In the genomic region with DNA sequence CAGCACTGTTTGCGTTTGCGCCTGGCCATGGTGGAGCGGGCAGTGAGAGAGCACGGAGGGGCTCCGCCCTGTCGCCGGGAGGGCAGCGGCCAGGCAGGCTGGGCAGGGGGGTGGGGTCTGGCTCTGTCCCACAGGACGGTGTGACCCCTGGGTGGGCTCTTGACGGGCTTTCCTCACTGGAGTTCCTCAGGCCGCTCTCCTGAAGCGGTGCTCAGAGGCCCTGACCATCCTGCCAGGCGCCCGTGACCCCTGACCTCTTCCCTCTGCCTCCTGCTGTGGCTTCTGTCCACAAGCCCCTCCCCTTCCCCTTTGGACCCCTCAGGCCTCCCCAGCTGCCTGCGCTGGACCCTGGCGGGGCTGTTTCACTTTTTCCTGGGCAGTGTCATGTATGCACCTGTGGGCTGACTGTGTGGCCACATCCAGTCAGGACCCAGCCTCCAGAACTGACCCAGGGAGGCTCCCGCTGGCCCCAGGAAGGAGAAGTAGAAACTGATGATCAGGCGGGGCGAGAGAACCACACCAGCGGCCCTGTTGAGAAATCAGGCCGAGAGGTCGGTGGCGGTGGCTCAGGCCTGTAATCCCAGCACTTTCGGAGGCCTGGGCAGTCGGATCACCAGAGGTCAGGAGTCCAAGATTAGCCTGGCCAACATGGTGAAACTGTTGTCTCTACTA, we compare ENCODE assay signal across 8 cellular contexts. TPM values are rescaled to one million over a fixed set of nuclear protein-coding genes. Genes with fewer than 3 reads are reported as not detected.
A peak's percentile ranks its signal among the peaks of the same experiment; 100 is the strongest.
DNase-seq lines count a peak whose midpoint lies in the region; ATAC-seq and TF ChIP-seq lines count a peak whose summit lies in the region.

No MANE protein-coding gene starts in this region.

- in situ Hi-C loops in gastrocnemius medialis (cut with MboI; ENCODE audit: low sequenced_read_pairs in 4 of 4): loop anchor here in 3 of 4 donors (5.0 to 10.0 kb wide), 3 partner anchors 131 to 301 kb away; no protein-coding TSS in a partner anchor

- H3K27ac ChIP-seq in heart left ventricle (peak overlapping the region in 11 of 12 donors; percentile 80 to 95 (median 91)), gastrocnemius medialis (peak overlapping the region; percentile 67 to 82 (median 72))

- intact Hi-C loops in heart left ventricle (cut with DNase I) (loop anchor here in 9 of 10 donors (1.0 to 10.0 kb wide), 8 partner anchors 129 to 501 kb away; partner anchors contain the start of gene ADRM1 (in 1 of the 9)), gastrocnemius medialis (cut with DNase I; ENCODE audit: low total_unique reads) (loop anchor here (5.0 to 10.0 kb wide), 2 partner anchors 304 to 501 kb away; partner anchors contain the start of gene ADRM1)

- DNase-seq in HFF-Myc (ENCODE audit: extremely low read depth, low read depth) (no peak), WTC11 (ENCODE audit: low spot score) (no peak), heart left ventricle (peak in 4 of 5 donors; percentile 57 to 83 (median 68)), gastrocnemius medialis (peak in 1 of 2 donors; percentile 73), GM20000 (ENCODE audit: low spot score) (no peak), NAMALWA (ENCODE audit: low spot score) (no peak)
- no peak for DNase-seq in stimulated activated naive CD4-positive, alpha-beta T cell (lab: John Stamatoyannopoulos, UW)

- H3K9me3 ChIP-seq in heart left ventricle (no peaks in the 10 kb centered on the region), gastrocnemius medialis (no peaks in the 10 kb centered on the region)

- H3K4me1 Mint-ChIP-seq in WTC11: peaks cover 11% of the 10 kb centered on the region

- H3K36me3 ChIP-seq in heart left ventricle: peaks cover 4 to 54% (median 35%) of the 10 kb centered on the region in 9 donors
- peaks cover 0 to 30% of the 10 kb centered on the region in 2 donors for H3K36me3 ChIP-seq in gastrocnemius medialis

- peaks cover 7% of the 10 kb centered on the region; the same call in 1 of the 2 replicates for H3K27me3 Mint-ChIP-seq in WTC11 (ENCODE audit: low read depth)

- H3K27ac Mint-ChIP-seq in WTC11: peak overlapping the region; percentile 53; the same call in 1 of the 2 replicates

- peak overlapping the region; percentile 71 for H3K4me3 Mint-ChIP-seq in WTC11

- no peaks in the 10 kb centered on the region for H3K9me3 Mint-ChIP-seq in WTC11

- no peak; the same call in 1 of the 2 replicates for ATAC-seq in WTC11
- peak in 1 of 4 donors; percentile 7 for ATAC-seq in heart left ventricle
- ATAC-seq in gastrocnemius medialis: peak in 1 of 2 donors; percentile 35
- no peak for ATAC-seq in GM21360 (IDR thresholded peaks at IDR 0.05; ENCODE audit: unreplicated experiment)

- TF ChIP-seq POLR2A in heart left ventricle (IDR thresholded peaks at IDR 0.05) (no peak), gastrocnemius medialis (IDR thresholded peaks at IDR 0.05) (peak in 1 of 2 donors; percentile 37)

- H3K4me3 ChIP-seq in HFF-Myc (replicated peaks; ENCODE audit: low read depth, low read length) (peak overlapping the region; percentile 75), heart left ventricle (peak overlapping the region; percentile 75 to 100 (median 96)), gastrocnemius medialis (peak overlapping the region; percentile 63 to 94 (median 76))

- H3K4me1 ChIP-seq in heart left ventricle (peaks cover 0 to 64% (median 40%) of the 10 kb centered on the region in 12 donors), gastrocnemius medialis (peaks cover 28 to 52% of the 10 kb centered on the region in 2 donors)

- 33 to 46% (median 38%) methylated on average over 13 to 25 of the region's 25 CpGs for WGBS in heart left ventricle, 4 donors

- no peak for TF ChIP-seq CTCF in HFF-Myc (IDR thresholded peaks at IDR 0.05; ENCODE audit: low read depth, low read length, missing control alignments)
- no peak for TF ChIP-seq CTCF in WTC11 (IDR thresholded peaks at IDR 0.05)
- no peak for TF ChIP-seq CTCF in heart left ventricle (IDR thresholded peaks at IDR 0.05)
- TF ChIP-seq CTCF in gastrocnemius medialis (IDR thresholded peaks at IDR 0.05 in 4 of 5, conservative IDR thresholded peaks at IDR 0.05 in 1 of 5): no peak
- TF ChIP-seq CTCF in GM20000 (IDR thresholded peaks at IDR 0.05; ENCODE audit: extremely low read depth, missing control alignments): no peak

- H3K27me3 ChIP-seq in heart left ventricle (no peaks in the 10 kb centered on the region), gastrocnemius medialis (no peaks in the 10 kb centered on the region)

- POLR2A ChIA-PET in WTC11 (lab: Charles Lee): interaction anchor here (1.7 kb wide), 1 partner anchor 10 kb away, joined by 7 read pairs; no protein-coding TSS in a partner anchor

- CTCF ChIA-PET in WTC11 (lab: Charles Lee): interaction anchor here (0.7 to 2.2 kb wide), 2 partner anchors 10 to 15 kb away, joined by 3 to 12 read pairs; no protein-coding TSS in a partner anchor

- peaks cover 2% of the 10 kb centered on the region; the same call in 1 of the 2 replicates for H3K36me3 Mint-ChIP-seq in WTC11

TF ChIP-seq in WTC11, 78 proteins besides CTCF, POLR2A, EP300 and RAD21:
- TF ChIP-seq ZNF281 (CRISPR knock-in tag; IDR thresholded peaks at IDR 0.05) (peak; percentile 51; the same call in 1 of the 2 replicates), MAX (CRISPR knock-in tag; IDR thresholded peaks at IDR 0.05) (0 out of 2 replicates have a peak, but pooled peaks have one; percentile 19), SMAD4 (CRISPR knock-in tag; IDR thresholded peaks at IDR 0.05) (no peak)
- TF ChIP-seq, protein P1, sequence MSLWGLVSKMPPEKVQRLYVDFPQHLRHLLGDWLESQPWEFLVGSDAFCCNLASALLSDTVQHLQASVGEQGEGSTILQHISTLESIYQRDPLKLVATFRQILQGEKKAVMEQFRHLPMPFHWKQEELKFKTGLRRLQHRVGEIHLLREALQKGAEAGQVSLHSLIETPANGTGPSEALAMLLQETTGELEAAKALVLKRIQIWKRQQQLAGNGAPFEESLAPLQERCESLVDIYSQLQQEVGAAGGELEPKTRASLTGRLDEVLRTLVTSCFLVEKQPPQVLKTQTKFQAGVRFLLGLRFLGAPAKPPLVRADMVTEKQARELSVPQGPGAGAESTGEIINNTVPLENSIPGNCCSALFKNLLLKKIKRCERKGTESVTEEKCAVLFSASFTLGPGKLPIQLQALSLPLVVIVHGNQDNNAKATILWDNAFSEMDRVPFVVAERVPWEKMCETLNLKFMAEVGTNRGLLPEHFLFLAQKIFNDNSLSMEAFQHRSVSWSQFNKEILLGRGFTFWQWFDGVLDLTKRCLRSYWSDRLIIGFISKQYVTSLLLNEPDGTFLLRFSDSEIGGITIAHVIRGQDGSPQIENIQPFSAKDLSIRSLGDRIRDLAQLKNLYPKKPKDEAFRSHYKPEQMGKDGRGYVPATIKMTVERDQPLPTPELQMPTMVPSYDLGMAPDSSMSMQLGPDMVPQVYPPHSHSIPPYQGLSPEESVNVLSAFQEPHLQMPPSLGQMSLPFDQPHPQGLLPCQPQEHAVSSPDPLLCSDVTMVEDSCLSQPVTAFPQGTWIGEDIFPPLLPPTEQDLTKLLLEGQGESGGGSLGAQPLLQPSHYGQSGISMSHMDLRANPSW (CRISPR knock-in tag; conservative IDR thresholded peaks at IDR 0.05; ENCODE audit: low read depth): no peak

RNA-seq across cellular contexts. Expression of gene OGFR, which starts 1.2 kb away (rescaled TPM):
- total RNA-seq in WTC11 (2021) (32.5 to 43.3 TPM (median 33.8 TPM) in 3 replicates), heart left ventricle (10 to 100 TPM; 14.9 to 46.9 (median 19.2) TPM), gastrocnemius medialis (10 to 100 TPM; 21.9 to 52.1 (median 40.5) TPM)
- 10 to 100 TPM; 23.6 to 25.3 TPM for polyA plus RNA-seq in heart left ventricle

RNA-seq across cellular contexts. Expression of gene MRGBP, which starts 9.6 kb away (rescaled TPM):
- total RNA-seq in WTC11 (2021): 20.0 to 20.8 TPM (median 20.2 TPM) in 3 replicates
- 10 to 100 TPM in 1 of 9 donors, 1 to 10 TPM in 8; 7.2 to 10.5 (median 8.7) TPM for total RNA-seq in heart left ventricle
- 10 to 100 TPM in 1 of 2 donors, 1 to 10 TPM in 1; 7.1 to 10.2 TPM for polyA plus RNA-seq in heart left ventricle
- total RNA-seq in gastrocnemius medialis: 1 to 10 TPM; 7.8 to 9.8 (median 8.2) TPM

RNA-seq across cellular contexts. Expression of gene COL9A3, which starts 11.0 kb away (rescaled TPM):
- total RNA-seq in WTC11 (2021): 115 to 136 TPM (median 123 TPM) in 3 replicates
- total RNA-seq in heart left ventricle: 1 to 10 TPM in 8 of 9 donors, under 1 TPM in 1; 0.67 to 6.0 (median 1.9) TPM
- 1 to 10 TPM; 2.0 to 4.7 TPM for polyA plus RNA-seq in heart left ventricle
- total RNA-seq in gastrocnemius medialis: 1 to 10 TPM in 2 of 4 donors, under 1 TPM in 2; 0.41 to 4.1 (median 1.6) TPM

RNA-seq across cellular contexts. Expression of gene TCFL5, which starts 55.8 kb away (rescaled TPM):
- total RNA-seq in WTC11 (2021) (19.7 to 20.4 TPM (median 20.3 TPM) in 3 replicates), heart left ventricle (1 to 10 TPM; 4.5 to 8.2 (median 6.1) TPM), gastrocnemius medialis (1 to 10 TPM; 5.3 to 7.3 (median 6.3) TPM)
- polyA plus RNA-seq in heart left ventricle: 1 to 10 TPM; 2.5 to 3.7 TPM

Comparison
In these comparisons a context has a peak if more than half of its experiments do, and no peak if none do; other contexts are left out.
1. DNase-seq: peak in heart left ventricle (4 of 5); none in HFF-Myc (single experiment), WTC11 (single experiment), GM20000 (single experiment), stimulated activated naive CD4-positive, alpha-beta T cell (0 of 6) and NAMALWA (single experiment).
2. RNA of gene COL9A3, which starts 11.0 kb away (total RNA-seq): 115 to 136 TPM in WTC11; 0.41 to 4.1 TPM in gastrocnemius medialis and 0.67 to 6.0 TPM in heart left ventricle; every median in the first group is over 10 times any median in the second.
3. Peak in every context shown above with its lines, with median percentiles within 50 percentile points of each other: H3K4me3 ChIP-seq.